11 cellular contexts compared by ENCODE assay signal in genomic region chr10:11448545-11449244, GRCh38.
DNase-seq lines count a peak whose midpoint lies in the region; ATAC-seq, FAIRE-seq and TF ChIP-seq lines count a peak whose summit lies in the region.
"Had no signal": no experiment of that assay in that cellular context is flagged by ENCODE, and none has a peak within 500 bp of the region (broad histone marks: within the 10 kb centered on the region; RNA-seq: fewer than 3 reads in every experiment).

No MANE protein-coding gene starts in this region.

- no peak for FAIRE-seq in HepG2 (lab: Jason Lieb, UNC)
- FAIRE-seq: colon had no signal

- H3K9me3 ChIP-seq in HepG2 (ENCODE audit: low read length), result no peaks in the 10 kb centered on the region
- no peaks in the 10 kb centered on the region for H3K9me3 ChIP-seq in naive thymus-derived CD4-positive, alpha-beta T cell (ENCODE audit: control insufficient read depth in 2 of 3, low read length in 3 of 3)
- no peaks in the 10 kb centered on the region for H3K9me3 ChIP-seq in A673 (ENCODE audit: low read depth, low read length, poor library complexity, severe bottlenecking)

- H3K27me3 ChIP-seq in HepG2 (ENCODE audit: control insufficient read depth in 1 of 2, insufficient read depth in 2 of 2, low read length in 2 of 2) (peaks cover 3 to 42% of the 10 kb centered on the region in 2 experiments), A673 (replicated peaks; ENCODE audit: insufficient read depth, low read depth, low read length, poor library complexity) (no peaks in the 10 kb centered on the region)
- H3K27me3 ChIP-seq in naive thymus-derived CD4-positive, alpha-beta T cell (ENCODE audit: control insufficient read depth in 2 of 2, insufficient read depth in 2 of 2, low read length in 2 of 2), result no peaks in the 10 kb centered on the region

- intact Hi-C loops in HepG2 (cut with micrococcal nuclease; ENCODE audit: unreplicated experiment) (no loop called here), A673 (cut with micrococcal nuclease; ENCODE audit: unreplicated experiment) (no loop called here)
- intact Hi-C loops in naive thymus-derived CD4-positive, alpha-beta T cell (cut with micrococcal nuclease), result no loop called here

- BruUV-seq in HepG2 (replicated peaks; lab: Mats Ljungman, UMichigan), result no TSS peak
- BruUV-seq in A673 (replicated peaks; lab: Mats Ljungman, UMichigan), result no TSS peak

- TF ChIP-seq POLR2A in HepG2 (IDR thresholded peaks at IDR 0.05; ENCODE audit: insufficient read depth in 1 of 2, low read depth in 2 of 2, low read length in 2 of 2), result no peak

- H3K27me3 Mint-ChIP-seq in naive thymus-derived CD4-positive, alpha-beta T cell, result peaks cover 0 to 8% (median 4%) of the 10 kb centered on the region in 5 donors

- peak; percentile 91 for ATAC-seq in GM18861 (IDR thresholded peaks at IDR 0.05; ENCODE audit: unreplicated experiment)
- peak; percentile 88 for ATAC-seq in GM21515 (IDR thresholded peaks at IDR 0.05; ENCODE audit: unreplicated experiment)
- ATAC-seq in HG03175 (IDR thresholded peaks at IDR 0.05; ENCODE audit: unreplicated experiment), result peak; percentile 88
- ATAC-seq in HepG2, result peak; percentile 9; the same call in 2 of the 3 replicates
- no peak for ATAC-seq in naive thymus-derived CD4-positive, alpha-beta T cell

- H3K36me3 ChIP-seq in HepG2 (replicated peaks in 1 of 2; ENCODE audit: control insufficient read depth in 1 of 2, insufficient read depth in 2 of 2, low read length in 2 of 2) (no peaks in the 10 kb centered on the region), A673 (ENCODE audit: insufficient read depth, low read length, poor library complexity, severe bottlenecking) (no peaks in the 10 kb centered on the region)
- no peaks in the 10 kb centered on the region for H3K36me3 ChIP-seq in naive thymus-derived CD4-positive, alpha-beta T cell (ENCODE audit: control insufficient read depth in 2 of 3, insufficient read depth in 3 of 3, low read length in 3 of 3)

- DNase-seq in HepG2 (ENCODE audit: low spot score) (no peak), A673 (ENCODE audit: low spot score) (no peak), KG1 (lab: John Stamatoyannopoulos, UW) (no peak)
- DNase-seq in naive thymus-derived CD4-positive, alpha-beta T cell, result no peak
- DNase-seq in stimulated activated CD4-positive, alpha-beta T cell treated with anti-CD3 and anti-CD28 coated beads, Interleukin-4, amount 100 ng/mL, for 24 hours, result no peak
- DNase-seq: activated CD4-positive, alpha-beta T cell treated with anti-CD3 and anti-CD28 coated beads, Interleukin-2, amount 50 U/mL, for 48 hours had no signal

- H3K4me1 ChIP-seq in HepG2 (ENCODE audit: insufficient read depth, low read length) (no peaks in the 10 kb centered on the region), A673 (ENCODE audit: insufficient read depth, low read length, poor library complexity, severe bottlenecking) (peaks cover 4% of the 10 kb centered on the region)
- H3K4me1 ChIP-seq in naive thymus-derived CD4-positive, alpha-beta T cell (ENCODE audit: control insufficient read depth in 2 of 2, insufficient read depth in 2 of 2, low read length in 2 of 2), result no peaks in the 10 kb centered on the region

- H3K4me1 Mint-ChIP-seq in naive thymus-derived CD4-positive, alpha-beta T cell, result peaks cover 5 to 17% (median 13%) of the 10 kb centered on the region in 7 donors

- no peaks in the 10 kb centered on the region for H3K79me2 ChIP-seq in HepG2 (ENCODE audit: insufficient read depth, low read length)

- no peaks in the 10 kb centered on the region for H3K36me3 Mint-ChIP-seq in naive thymus-derived CD4-positive, alpha-beta T cell

- POLR2A ChIA-PET in HepG2 (lab: Yijun Ruan, JAX) (no interaction called here), A673 (lab: Charles Lee; ENCODE audit: low non-redundant PET) (no interaction called here)
- POLR2A ChIA-PET in naive thymus-derived CD4-positive, alpha-beta T cell (lab: Charles Lee), result no interaction called here

- in situ Hi-C loops in HepG2 (cut with HindIII; ENCODE audit: extremely low pct_ligation_motif_present, low pct_unique_long_range_greater_than_20kb), result no loop called here

- H3K4me2 ChIP-seq in HepG2 (ENCODE audit: low read depth, low read length), result no peak overlapping the region

- no peak overlapping the region for H3K9ac ChIP-seq in HepG2 (ENCODE audit: insufficient read depth, low read depth, low read length)

- H2AFZ ChIP-seq in HepG2 (ENCODE audit: low read length), result no peak overlapping the region

- no peak for TF ChIP-seq RAD21 in HepG2 (CRISPR knock-in tag; IDR thresholded peaks at IDR 0.05)

- no peaks in the 10 kb centered on the region for H4K20me1 ChIP-seq in HepG2 (ENCODE audit: insufficient read depth, low read length)

- peak overlapping the region in 1 of 10 donors; percentile 16 for H3K4me3 Mint-ChIP-seq in naive thymus-derived CD4-positive, alpha-beta T cell

- H3K4me3 ChIP-seq in HepG2 (replicated peaks in 1 of 3; ENCODE audit: insufficient read depth in 1 of 3, low read depth in 2 of 3, low read length in 3 of 3) (no peak overlapping the region), A673 (ENCODE audit: low read depth, low read length, poor library complexity, severe bottlenecking) (no peak overlapping the region)
- no peak overlapping the region for H3K4me3 ChIP-seq in naive thymus-derived CD4-positive, alpha-beta T cell (ENCODE audit: low read length)

- TF ChIP-seq EP300 in HepG2 (IDR thresholded peaks at IDR 0.05; ENCODE audit: low read depth in 2 of 2, low read length in 2 of 2) (no peak), HepG2 (CRISPR knock-in tag; IDR thresholded peaks at IDR 0.05; ENCODE audit: borderline replicate concordance) (no peak)

- H3K27ac Mint-ChIP-seq in naive thymus-derived CD4-positive, alpha-beta T cell, result peak overlapping the region in 1 of 9 donors; percentile 38

- H3K27ac ChIP-seq in HepG2 (ENCODE audit: extremely low read length, insufficient read depth, low read length) (no peak overlapping the region), A673 (ENCODE audit: low read depth, low read length, poor library complexity, severe bottlenecking) (no peak overlapping the region)
- H3K27ac ChIP-seq in naive thymus-derived CD4-positive, alpha-beta T cell (ENCODE audit: low read depth, low read length), result no peak overlapping the region
- H3K27ac ChIP-seq: RWPE1 had no signal

- TF ChIP-seq CTCF in HepG2 (CRISPR knock-in tag; IDR thresholded peaks at IDR 0.05), result no peak
- TF ChIP-seq CTCF in A673 (conservative IDR thresholded peaks at IDR 0.05; ENCODE audit: low read depth, low read length), result no peak

- WGBS in HepG2 (ENCODE audit: low lambda C conversion rate), result 6% methylated on average over 12 of the region's 12 CpGs

- H3K9me3 Mint-ChIP-seq in naive thymus-derived CD4-positive, alpha-beta T cell, result no peaks in the 10 kb centered on the region

- CTCF ChIA-PET in HepG2 (lab: Yijun Ruan, JAX; ENCODE audit: low intra/inter-chr PET ratio, low total read pairs), result no interaction called here
- CTCF ChIA-PET in naive thymus-derived CD4-positive, alpha-beta T cell (lab: Charles Lee), result no interaction called here
- CTCF ChIA-PET in A673 (lab: Charles Lee), result no interaction called here

TF ChIP-seq in HepG2, 621 proteins besides CTCF, POLR2A, EP300 and RAD21 (continues in another document):
- TF ChIP-seq ZNF567 (CRISPR knock-in tag; IDR thresholded peaks at IDR 0.05; ENCODE audit: borderline replicate concordance) (no peak), ZNF678 (CRISPR knock-in tag; IDR thresholded peaks at IDR 0.05) (no peak), NR0B2 (CRISPR knock-in tag; IDR thresholded peaks at IDR 0.05) (no peak), NFE2L2 (IDR thresholded peaks at IDR 0.05; ENCODE audit: low read length) (no peak), CCAR2 (optimal IDR thresholded peaks at IDR 0.05; ENCODE audit: low read depth, low read length) (no peak), ZNF556 (CRISPR knock-in tag; IDR thresholded peaks at IDR 0.05; ENCODE audit: borderline replicate concordance) (no peak)
- TF ChIP-seq, protein P1, sequence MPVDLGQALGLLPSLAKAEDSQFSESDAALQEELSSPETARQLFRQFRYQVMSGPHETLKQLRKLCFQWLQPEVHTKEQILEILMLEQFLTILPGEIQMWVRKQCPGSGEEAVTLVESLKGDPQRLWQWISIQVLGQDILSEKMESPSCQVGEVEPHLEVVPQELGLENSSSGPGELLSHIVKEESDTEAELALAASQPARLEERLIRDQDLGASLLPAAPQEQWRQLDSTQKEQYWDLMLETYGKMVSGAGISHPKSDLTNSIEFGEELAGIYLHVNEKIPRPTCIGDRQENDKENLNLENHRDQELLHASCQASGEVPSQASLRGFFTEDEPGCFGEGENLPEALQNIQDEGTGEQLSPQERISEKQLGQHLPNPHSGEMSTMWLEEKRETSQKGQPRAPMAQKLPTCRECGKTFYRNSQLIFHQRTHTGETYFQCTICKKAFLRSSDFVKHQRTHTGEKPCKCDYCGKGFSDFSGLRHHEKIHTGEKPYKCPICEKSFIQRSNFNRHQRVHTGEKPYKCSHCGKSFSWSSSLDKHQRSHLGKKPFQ (CRISPR knock-in tag; IDR thresholded peaks at IDR 0.05; ENCODE audit: insufficient replicate concordance), result no peak
- TF ChIP-seq, protein P2, sequence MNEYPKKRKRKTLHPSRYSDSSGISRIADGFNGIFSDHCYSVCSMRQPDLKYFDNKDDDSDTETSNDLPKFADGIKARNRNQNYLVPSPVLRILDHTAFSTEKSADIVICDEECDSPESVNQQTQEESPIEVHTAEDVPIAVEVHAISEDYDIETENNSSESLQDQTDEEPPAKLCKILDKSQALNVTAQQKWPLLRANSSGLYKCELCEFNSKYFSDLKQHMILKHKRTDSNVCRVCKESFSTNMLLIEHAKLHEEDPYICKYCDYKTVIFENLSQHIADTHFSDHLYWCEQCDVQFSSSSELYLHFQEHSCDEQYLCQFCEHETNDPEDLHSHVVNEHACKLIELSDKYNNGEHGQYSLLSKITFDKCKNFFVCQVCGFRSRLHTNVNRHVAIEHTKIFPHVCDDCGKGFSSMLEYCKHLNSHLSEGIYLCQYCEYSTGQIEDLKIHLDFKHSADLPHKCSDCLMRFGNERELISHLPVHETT (CRISPR knock-in tag; conservative IDR thresholded peaks at IDR 0.05), result no peak
